ENCODE assay signal across 1 cellular context in the genomic region with DNA sequence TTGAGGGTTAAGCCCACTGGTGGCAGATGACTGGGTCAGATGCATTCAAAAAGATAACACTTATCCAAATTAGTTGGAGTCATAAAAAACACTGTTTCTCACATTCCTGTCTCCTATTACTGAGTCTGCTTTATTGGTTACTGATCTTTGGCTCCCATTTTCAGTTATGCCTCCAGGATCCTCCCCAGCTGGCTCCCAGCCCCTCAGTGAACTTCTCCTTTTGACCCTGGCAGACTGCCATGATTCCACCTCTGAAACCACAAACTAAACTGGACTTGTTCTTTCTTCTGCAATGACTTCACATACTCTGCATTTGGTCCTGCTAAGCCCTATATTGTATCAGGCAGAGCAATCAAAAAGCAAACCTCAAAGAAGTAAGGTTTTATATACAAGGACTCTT.
TF ChIP-seq lines count a peak whose summit lies in the region.

No MANE protein-coding gene starts in this region.

TF ChIP-seq in WTC11, 78 proteins besides CTCF, POLR2A, EP300 and RAD21 (continued from another document):
- TF ChIP-seq ZSCAN18 (CRISPR knock-in tag; IDR thresholded peaks at IDR 0.05), result no peak
- TF ChIP-seq FOXK1 (CRISPR knock-in tag; IDR thresholded peaks at IDR 0.05), result no peak
- TF ChIP-seq TCF7 (CRISPR knock-in tag; IDR thresholded peaks at IDR 0.05; ENCODE audit: low read depth), result no peak
- no peak for TF ChIP-seq ZNF671 (CRISPR knock-in tag; IDR thresholded peaks at IDR 0.05)
- TF ChIP-seq USF1 (CRISPR knock-in tag; IDR thresholded peaks at IDR 0.05), result no peak
- no peak for TF ChIP-seq NFATC4 (CRISPR knock-in tag; IDR thresholded peaks at IDR 0.05)
- TF ChIP-seq HMGA2 (CRISPR knock-in tag; IDR thresholded peaks at IDR 0.05), result no peak
- TF ChIP-seq ARID4B (CRISPR knock-in tag; IDR thresholded peaks at IDR 0.05; ENCODE audit: borderline replicate concordance), result no peak
- TF ChIP-seq TEAD4 (CRISPR knock-in tag; IDR thresholded peaks at IDR 0.05), result no peak
- no peak for TF ChIP-seq CREM (CRISPR knock-in tag; IDR thresholded peaks at IDR 0.05)
- TF ChIP-seq ZNF416 (CRISPR knock-in tag; IDR thresholded peaks at IDR 0.05), result no peak
- no peak for TF ChIP-seq OVOL2 (CRISPR knock-in tag; IDR thresholded peaks at IDR 0.05; ENCODE audit: borderline replicate concordance)
- TF ChIP-seq GABPB1 (CRISPR knock-in tag; IDR thresholded peaks at IDR 0.05), result no peak
- TF ChIP-seq EMX1 (CRISPR knock-in tag; IDR thresholded peaks at IDR 0.05), result no peak
